ENCODE assay signal across 13 cellular contexts in the genomic region with DNA sequence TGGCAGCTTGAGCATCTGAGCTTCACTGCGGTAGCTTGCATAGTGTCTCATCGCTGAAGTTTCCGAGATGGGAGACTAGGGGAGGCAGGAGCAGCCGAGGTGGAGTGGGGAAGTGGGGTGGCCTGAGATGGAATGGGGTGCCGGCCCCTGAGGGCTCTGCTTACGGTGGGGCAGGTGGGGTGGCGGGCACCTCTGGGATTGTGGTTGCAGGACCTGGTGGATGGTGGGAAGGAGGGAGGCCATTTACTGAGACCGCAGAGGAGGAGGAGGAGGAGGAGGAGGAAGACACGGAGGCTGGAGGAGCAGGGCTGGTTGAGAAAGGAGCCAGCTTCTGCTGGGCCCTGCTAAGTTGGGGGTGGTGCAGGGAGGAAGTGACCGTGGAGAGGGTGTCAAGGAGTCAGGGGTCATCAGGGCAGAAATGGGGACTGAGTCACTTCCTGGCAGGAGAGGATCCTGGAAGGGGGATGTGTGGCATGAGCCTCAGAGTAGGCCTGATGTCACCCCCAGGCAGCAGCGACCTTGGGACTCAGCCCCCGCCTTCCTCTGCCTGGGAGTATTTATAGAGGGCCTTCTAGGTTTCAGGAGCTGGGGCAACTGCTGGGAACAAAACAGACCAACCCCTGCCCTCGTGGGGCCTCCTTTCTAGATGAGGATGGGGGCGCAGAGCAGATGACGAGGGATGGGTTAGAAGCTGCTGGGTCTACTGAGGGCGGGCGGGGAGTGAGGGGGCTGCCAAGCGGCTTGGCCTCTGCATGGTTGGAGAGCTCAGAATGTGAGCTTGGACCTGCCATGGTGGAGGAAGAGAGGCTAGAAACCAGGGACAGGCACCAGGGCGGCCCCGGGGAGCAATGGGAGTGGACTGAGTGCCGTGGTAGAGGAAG.
DNase-seq lines count a peak whose midpoint lies in the region; FAIRE-seq and TF ChIP-seq lines count a peak whose summit lies in the region.
"Had no signal": no experiment of that assay in that cellular context is flagged by ENCODE, and none has a peak within 500 bp of the region (broad histone marks: within the 10 kb centered on the region; RNA-seq: fewer than 3 reads in every experiment).

No MANE protein-coding gene starts in this region.

- H3K4me1 Mint-ChIP-seq in CD14-positive monocyte (peaks cover 90% of the 10 kb centered on the region), astrocyte (ENCODE audit: low read depth, unreplicated experiment) (peaks cover 35% of the 10 kb centered on the region)

- H3K4me3 Mint-ChIP-seq in CD14-positive monocyte, result peak overlapping the region; percentile 65 to 83
- peak overlapping the region; percentile 57 for H3K4me3 Mint-ChIP-seq in astrocyte (ENCODE audit: unreplicated experiment)

- H3K9ac ChIP-seq in astrocyte (ENCODE audit: low read length) (peak overlapping the region; percentile 1), Karpas-422 (ENCODE audit: low read length) (no peak overlapping the region)

- H3K4me1 ChIP-seq in astrocyte (ENCODE audit: insufficient read depth, low read length) (peaks cover 58% of the 10 kb centered on the region), transverse colon (peaks cover 0 to 2% (median 0%) of the 10 kb centered on the region in 4 donors), Karpas-422 (ENCODE audit: low read length) (no peaks in the 10 kb centered on the region)

- H3K27me3 Mint-ChIP-seq in CD14-positive monocyte (ENCODE audit: low read depth in 3 of 3) (peaks cover 4 to 34% (median 11%) of the 10 kb centered on the region in 3 donors), astrocyte (ENCODE audit: low read depth, unreplicated experiment) (peaks cover 28% of the 10 kb centered on the region)

- intact Hi-C loops in CD14-positive monocyte (cut with micrococcal nuclease) (loop anchor here (1.0 to 10.0 kb wide), 2 partner anchors 9 to 943 kb away; partner anchors contain the start of gene MRFAP1L1 (in 1 of the 2)), transverse colon (cut with DNase I; ENCODE audit: low total_unique reads) (no loop called here)

- H3K27me3 ChIP-seq in astrocyte (ENCODE audit: insufficient read depth, low read length), result no peaks in the 10 kb centered on the region
- H3K27me3 ChIP-seq in transverse colon, result no peaks in the 10 kb centered on the region
- H3K27me3 ChIP-seq in Karpas-422 (ENCODE audit: low read length), result no peaks in the 10 kb centered on the region

- H3K9me3 ChIP-seq in astrocyte (ENCODE audit: insufficient read depth, low read depth, low read length) (peaks cover 10% of the 10 kb centered on the region), transverse colon (no peaks in the 10 kb centered on the region), Karpas-422 (ENCODE audit: low read length) (no peaks in the 10 kb centered on the region)

- TF ChIP-seq CTCF in CD14-positive monocyte (IDR thresholded peaks at IDR 0.05), result no peak
- no peak for TF ChIP-seq CTCF in astrocyte (IDR thresholded peaks at IDR 0.05; ENCODE audit: insufficient read depth, low read depth, low read length)
- no peak for TF ChIP-seq CTCF in transverse colon (IDR thresholded peaks at IDR 0.05)

- H4K20me1 ChIP-seq in astrocyte (ENCODE audit: insufficient read depth, low read length), result no peaks in the 10 kb centered on the region
- H4K20me1 ChIP-seq in Karpas-422 (ENCODE audit: insufficient read depth, low read depth, low read length), result no peaks in the 10 kb centered on the region

- H3K9me2 ChIP-seq in Karpas-422 (replicated peaks; ENCODE audit: insufficient read depth, low read length), result no peaks in the 10 kb centered on the region

- H2AFZ ChIP-seq in astrocyte (ENCODE audit: low read depth, low read length) (no peak overlapping the region), Karpas-422 (ENCODE audit: low read length) (no peak overlapping the region)

- no peak for TF ChIP-seq POLR2A in transverse colon (IDR thresholded peaks at IDR 0.05)

- H3K9me3 Mint-ChIP-seq in CD14-positive monocyte (peaks cover 0 to 22% (median 8%) of the 10 kb centered on the region in 7 donors), astrocyte (ENCODE audit: unreplicated experiment) (peaks cover 31% of the 10 kb centered on the region)

- H3K36me3 ChIP-seq in astrocyte (ENCODE audit: insufficient read depth, low read length), result no peaks in the 10 kb centered on the region
- H3K36me3 ChIP-seq in transverse colon, result no peaks in the 10 kb centered on the region
- H3K36me3 ChIP-seq in Karpas-422 (ENCODE audit: insufficient read depth, low read length), result no peaks in the 10 kb centered on the region

- FAIRE-seq in astrocyte (lab: Jason Lieb, UNC), result no peak

- H3K4me2 ChIP-seq in astrocyte (ENCODE audit: low read length) (peak overlapping the region; percentile 51), Karpas-422 (ENCODE audit: low read depth, low read length, poor library complexity, severe bottlenecking) (no peak overlapping the region)

- 75% methylated on average over 21 of the region's 21 CpGs; no CpG with 5 or more reads in 1 of the 2 donors for WGBS in transverse colon (ENCODE audit: low coverage in 1 of 2), 2 donors

- H3K27ac Mint-ChIP-seq in CD14-positive monocyte (peak overlapping the region; percentile 96 to 100 (median 99)), astrocyte (ENCODE audit: unreplicated experiment) (peak overlapping the region; percentile 58)

- H3K79me2 ChIP-seq in astrocyte (ENCODE audit: insufficient read depth, low read length), result no peaks in the 10 kb centered on the region
- no peaks in the 10 kb centered on the region for H3K79me2 ChIP-seq in Karpas-422 (ENCODE audit: low read length)

- H3K27ac ChIP-seq in astrocyte (ENCODE audit: low read depth, low read length), result peak overlapping the region; percentile 58
- H3K27ac ChIP-seq in transverse colon, result no peak overlapping the region
- no peak overlapping the region for H3K27ac ChIP-seq in Karpas-422 (ENCODE audit: low read length)
- H3K27ac ChIP-seq: VCaP had no signal

- H3K36me3 Mint-ChIP-seq in CD14-positive monocyte (peaks cover 24% of the 10 kb centered on the region in 2 donors), astrocyte (ENCODE audit: low read depth, unreplicated experiment) (peaks cover 11% of the 10 kb centered on the region)

- no peak for TF ChIP-seq EP300 in transverse colon (IDR thresholded peaks at IDR 0.05; ENCODE audit: low read depth)

- H3K4me3 ChIP-seq in astrocyte (ENCODE audit: insufficient read depth, low read depth, low read length) (no peak overlapping the region), transverse colon (no peak overlapping the region), Karpas-422 (ENCODE audit: low read length) (no peak overlapping the region)

- in situ Hi-C loops in transverse colon (cut with MboI; ENCODE audit: low pct_ligation_motif_present in 1 of 4, low pct_unique_long_range_greater_than_20kb in 1 of 4, low sequenced_read_pairs in 3 of 4), result no loop called here

- DNase-seq in CD14-positive monocyte (ENCODE audit: low spot score) (peak; percentile 98), LHCN-M2 (ENCODE audit: low read depth) (peak; percentile 80), astrocyte (ENCODE audit: low read depth) (peak; percentile 57), mucosa of gallbladder (ENCODE audit: low spot score) (peak; percentile 53), NCI-H1930 (lab: John Stamatoyannopoulos, UW) (no peak), transverse colon (no peak), Karpas-422 (no peak)
- no peak for DNase-seq in activated CD4-positive, alpha-beta T cell treated with anti-CD3 and anti-CD28 coated beads, Interleukin-2, amount 50 U/mL, for 48 hours
- DNase-seq: amniotic stem cell, DMS53, glutamatergic neuron, NCI-H2227 treated with DMSO at 0.1 percent for 48 hours had no signal

Comparison
In these comparisons a context has a peak if more than half of its experiments do, and no peak if none do; other contexts are left out.
1. DNase-seq: peak in CD14-positive monocyte (single experiment), LHCN-M2 (single experiment), astrocyte (single experiment) and mucosa of gallbladder (single experiment); none in NCI-H1930 (0 of 2), transverse colon (single experiment), activated CD4-positive, alpha-beta T cell treated with anti-CD3 and anti-CD28 coated beads, Interleukin-2, amount 50 U/mL, for 48 hours (0 of 2) and Karpas-422 (single experiment).